Comparison of ENCODE assay signal across 29 cellular contexts in genomic region chr1:109131800-109132199, GRCh38.
"Had no signal": no experiment of that assay in that cellular context is flagged by ENCODE, and none has a peak within 500 bp of the region (broad histone marks: within the 10 kb centered on the region; RNA-seq: fewer than 3 reads in every experiment).

No MANE protein-coding gene starts in this region.

- H3K27me3 ChIP-seq: body of pancreas had no signal

- H3K4me3 ChIP-seq: body of pancreas had no signal

- FAIRE-seq: colon, endometrium, endothelial cell of umbilical vein, frontal cortex had no signal

- H3K27ac ChIP-seq: epithelial cell of prostate had no signal

- H3K9me3 ChIP-seq: body of pancreas had no signal

- DNase-seq: activated CD4-positive, alpha-beta memory T cell treated with anti-CD3 and anti-CD28 coated beads for 36 hours; activated CD4-positive, alpha-beta T cell treated with anti-CD3 and anti-CD28 coated beads for 36 hours; activated CD4-positive, alpha-beta T cell treated with anti-CD3 and anti-CD28 coated beads, Interleukin-2, amount 10 ng/mL, durations not matched to agents 24 days and 14 days; activated CD4-positive, CD25-positive, alpha-beta regulatory T cell; activated CD4-positive, CD25-positive, alpha-beta regulatory T cell treated with anti-CD3 and anti-CD28 coated beads, Interleukin-2, amount 50 U/mL, for 72 hours; activated CD8-positive, alpha-beta memory T cell treated with anti-CD3 and anti-CD28 coated beads, Interleukin-2, amount 10 ng/mL, durations not matched to agents 7 days and 5 days; activated CD8-positive, alpha-beta memory T cell treated with anti-CD3 and anti-CD28 coated beads, Interleukin-2, amount 50 U/mL, for 4 hours; activated CD8-positive, alpha-beta T cell treated with anti-CD3 and anti-CD28 coated beads, Interleukin-2, amount 10 ng/mL, durations not matched to agents 7 days and 5 days; activated effector memory CD4-positive, alpha-beta T cell treated with Interleukin-2 at 50 U/mL for 16 hours; activated gamma-delta T cell treated with Interleukin-2 at 50 U/mL for 16 hours; activated naive CD4-positive, alpha-beta T cell treated with anti-CD3 and anti-CD28 coated beads, Interleukin-2, amount 50 U/mL, for 16 hours; activated naive CD4-positive, alpha-beta T cell treated with Interleukin-2 at 50 U/mL for 16 hours; activated T-cell treated with anti-CD3 and anti-CD28 coated beads, Interleukin-2, amount 50 U/mL, for 1 hour; activated T-cell treated with anti-CD3 and anti-CD28 coated beads, Interleukin-2, amount 50 U/mL, for 48 hours; amniotic stem cell; anterior cingulate cortex; body of pancreas; caudate nucleus; cortex of kidney; dermis blood vessel endothelial cell; effector CD4-positive, alpha-beta T cell; foreskin fibroblast; head of caudate nucleus had no signal

- ATAC-seq: activated CD8-positive, alpha-beta T cell treated with anti-CD3 and anti-CD28 coated beads, Interleukin-2, amount 10 ng/mL, durations not matched to agents 7 days and 5 days; body of pancreas; esophagus mucosa had no signal
